In genomic region chr17:66945451-66945850, GRCh38 we compare ENCODE assay signal across 17 cellular contexts. TPM values are rescaled to one million over a fixed set of nuclear protein-coding genes. Genes with fewer than 3 reads are reported as not detected.
DNase-seq lines count a peak whose midpoint lies in the region; ATAC-seq, FAIRE-seq and TF ChIP-seq lines count a peak whose summit lies in the region.
"Had no signal": no experiment of that assay in that cellular context is flagged by ENCODE, and none has a peak within 500 bp of the region (broad histone marks: within the 10 kb centered on the region; RNA-seq: fewer than 3 reads in every experiment).

No MANE protein-coding gene starts in this region.

- POLR2A ChIA-PET in RWPE1 (lab: Yijun Ruan, JAX; ENCODE audit: low non-redundant PET), result no interaction called here

- H3K4me1 Mint-ChIP-seq in activated naive CD8-positive, alpha-beta T cell treated with anti-CD3 and anti-CD28 coated beads, Interleukin-2, amount 50 U/mL, for 24 hours, result peaks cover 3% of the 10 kb centered on the region

- H3K4me3 Mint-ChIP-seq in activated naive CD8-positive, alpha-beta T cell treated with anti-CD3 and anti-CD28 coated beads, Interleukin-2, amount 50 U/mL, for 24 hours, result no peak overlapping the region
- H3K4me3 Mint-ChIP-seq: activated CD4-positive, alpha-beta T cell treated with anti-CD3 and anti-CD28 coated beads for 36 hours had no signal

- CTCF ChIA-PET in RWPE1 (lab: Yijun Ruan, JAX), result interaction anchor here (0.6 to 1.2 kb wide), 2 partner anchors 61 to 132 kb away, joined by 3 read pairs; no protein-coding TSS in a partner anchor

- peak; percentile 92 for DNase-seq in A172 (ENCODE audit: low spot score)
- peak; percentile 64 for DNase-seq in HTR-8/SVneo (ENCODE audit: insufficient read length, low spot score)
- no peak for DNase-seq in RWPE1 (ENCODE audit: low spot score)
- DNase-seq in fibroblast of mammary gland (ENCODE audit: low read depth), result peak; percentile 14
- no peak for DNase-seq in NCI-H146 (lab: John Stamatoyannopoulos, UW)
- DNase-seq in activated naive CD8-positive, alpha-beta T cell treated with anti-CD3 and anti-CD28 coated beads, Interleukin-2, amount 50 U/mL, for 24 hours, result no peak
- DNase-seq in NCI-H774 (lab: John Stamatoyannopoulos, UW), result no peak
- DNase-seq in NCI-H128 (lab: John Stamatoyannopoulos, UW; ENCODE audit: unreplicated experiment), result no peak
- DNase-seq: activated CD4-positive, alpha-beta T cell treated with anti-CD3 and anti-CD28 coated beads for 36 hours; heart left ventricle; kidney glomerular epithelial cell; ovary; Peyer's patch; stimulated activated CD4-positive, alpha-beta T cell treated with anti-CD3 and anti-CD28 coated beads, Interleukin-12 subunit alpha, Interleukin-12 subunit beta, amount 100 ng/mL, for 4 hours; stomach had no signal

- H3K27ac Mint-ChIP-seq in activated naive CD8-positive, alpha-beta T cell treated with anti-CD3 and anti-CD28 coated beads, Interleukin-2, amount 50 U/mL, for 24 hours, result no peak overlapping the region
- H3K27ac Mint-ChIP-seq: activated CD4-positive, alpha-beta T cell treated with anti-CD3 and anti-CD28 coated beads for 36 hours had no signal

- no peaks in the 10 kb centered on the region for H3K36me3 Mint-ChIP-seq in activated naive CD8-positive, alpha-beta T cell treated with anti-CD3 and anti-CD28 coated beads, Interleukin-2, amount 50 U/mL, for 24 hours (ENCODE audit: low read depth)

- H3K4me3 ChIP-seq in fibroblast of mammary gland (ENCODE audit: control insufficient read depth, low read depth, low read length), result no peak overlapping the region
- H3K4me3 ChIP-seq: heart left ventricle, ovary, Peyer's patch, stomach had no signal

- no peak for ATAC-seq in activated naive CD8-positive, alpha-beta T cell treated with anti-CD3 and anti-CD28 coated beads, Interleukin-2, amount 50 U/mL, for 24 hours
- ATAC-seq: activated CD4-positive, alpha-beta T cell treated with anti-CD3 and anti-CD28 coated beads for 36 hours; heart left ventricle had no signal

- no peak for FAIRE-seq in HTR-8/SVneo (lab: Jason Lieb, UNC)

- no peak for TF ChIP-seq CTCF in RWPE1 (conservative IDR thresholded peaks at IDR 0.05; ENCODE audit: low read depth)
- TF ChIP-seq CTCF in fibroblast of mammary gland (conservative IDR thresholded peaks at IDR 0.05; ENCODE audit: control insufficient read depth, insufficient read depth, low read depth, low read length), result no peak

- H3K27me3 Mint-ChIP-seq in activated naive CD8-positive, alpha-beta T cell treated with anti-CD3 and anti-CD28 coated beads, Interleukin-2, amount 50 U/mL, for 24 hours, result peaks cover 56% of the 10 kb centered on the region

- H3K9me3 Mint-ChIP-seq in activated naive CD8-positive, alpha-beta T cell treated with anti-CD3 and anti-CD28 coated beads, Interleukin-2, amount 50 U/mL, for 24 hours, result no peaks in the 10 kb centered on the region

- H3K27ac ChIP-seq in RWPE1, result peak overlapping the region; percentile 21
- H3K27ac ChIP-seq: heart left ventricle, ovary, Peyer's patch, stomach had no signal

RNA-seq across cellular contexts. Expression of gene CACNG4, which starts 19.1 kb away (rescaled TPM):
- total RNA-seq in A172 (2014; rRNA removed; shearing (Covaris generic)), result 17.2 and 26.1 TPM in 2 replicates
- total RNA-seq: activated CD4-positive, alpha-beta T cell treated with anti-CD3 and anti-CD28 coated beads for 36 hours; mononuclear cell; T-helper 2 cell treated with Interferon-gamma antibody and Interleukin-4, amounts not matched to agents 100 ng/mL and 5 ng/mL, for 36 hours had no signal

Comparison
In these comparisons a context has a peak if more than half of its experiments do, and no peak if none do; other contexts are left out.
1. DNase-seq: peak in A172 (single experiment), HTR-8/SVneo (single experiment) and fibroblast of mammary gland (single experiment); none in RWPE1 (single experiment), NCI-H146 (single experiment), activated naive CD8-positive, alpha-beta T cell treated with anti-CD3 and anti-CD28 coated beads, Interleukin-2, amount 50 U/mL, for 24 hours (single experiment), NCI-H774 (single experiment) and NCI-H128 (single experiment).